In the genomic region with DNA sequence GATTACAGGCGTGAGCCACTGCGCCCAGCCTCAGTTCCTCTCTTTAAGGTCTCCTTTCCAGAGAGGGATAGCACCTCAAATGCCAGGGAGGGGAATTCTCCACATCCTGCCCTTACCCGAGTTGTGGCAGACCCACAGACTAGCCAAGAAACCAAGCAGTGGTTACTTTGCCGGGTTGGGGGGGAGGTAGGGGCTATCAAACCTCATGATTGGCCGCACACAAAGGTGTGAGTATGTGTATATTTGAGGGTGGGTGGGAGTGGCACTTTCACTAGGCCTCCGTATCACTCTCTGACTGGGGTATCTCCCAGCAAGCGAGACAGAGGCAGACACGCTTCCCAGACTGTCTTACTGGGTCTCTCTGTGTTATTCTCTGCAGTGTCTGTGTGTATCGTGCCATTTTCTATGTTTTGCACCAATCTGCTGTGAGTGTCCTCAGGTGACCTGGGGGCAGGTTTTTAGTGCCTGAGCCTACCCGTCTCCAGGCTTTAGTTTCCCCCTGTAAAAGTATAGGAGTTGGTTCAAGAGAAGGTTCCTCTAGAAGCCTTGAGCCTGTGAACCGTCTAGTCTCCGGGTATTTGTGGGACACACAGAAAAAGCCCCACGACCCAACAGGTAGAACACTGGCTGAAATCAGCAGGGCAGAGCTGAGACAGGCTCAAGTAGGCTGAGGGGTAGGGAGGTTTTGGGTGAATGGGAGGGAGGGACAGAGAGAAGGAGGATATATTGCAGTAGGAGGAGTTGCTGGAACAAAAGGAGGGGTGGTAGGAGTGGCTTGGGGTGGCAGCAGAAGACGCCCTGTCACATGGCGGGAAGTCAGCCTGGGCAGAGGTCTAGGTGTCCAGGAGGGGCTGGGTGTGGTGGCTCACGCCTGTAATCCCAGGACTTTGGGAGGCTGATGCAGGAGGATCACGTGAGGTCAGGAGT, we compare ENCODE assay signal across 8 cellular contexts. TPM values are rescaled to one million over a fixed set of nuclear protein-coding genes. Genes with fewer than 3 reads are reported as not detected.
DNase-seq lines count a peak whose midpoint lies in the region; ATAC-seq and TF ChIP-seq lines count a peak whose summit lies in the region.

No MANE protein-coding gene starts in this region.

- H3K9me3 Mint-ChIP-seq in central memory CD8-positive, alpha-beta T cell = no peaks in the 10 kb centered on the region
- H3K9me3 Mint-ChIP-seq in naive B cell = no peaks in the 10 kb centered on the region

- no peaks in the 10 kb centered on the region for H3K27me3 Mint-ChIP-seq in central memory CD8-positive, alpha-beta T cell
- H3K27me3 Mint-ChIP-seq in naive B cell = peaks cover 24 to 55% (median 37%) of the 10 kb centered on the region in 3 donors

- TF ChIP-seq POLR2A in GM18951 (IDR thresholded peaks at IDR 0.05; ENCODE audit: extremely low read depth, insufficient read depth, insufficient read length) = peak; percentile 51

- H3K4me3 Mint-ChIP-seq in central memory CD8-positive, alpha-beta T cell = peak overlapping the region; percentile 44
- no peak overlapping the region for H3K4me3 Mint-ChIP-seq in naive B cell

- peak overlapping the region; percentile 97 for H3K27ac Mint-ChIP-seq in central memory CD8-positive, alpha-beta T cell (ENCODE audit: low read depth)
- peak overlapping the region in 4 of 6 donors; percentile 67 to 93 (median 75) for H3K27ac Mint-ChIP-seq in naive B cell

- DNase-seq in NOMO-1 treated with DMSO at 0.1 percent for 48 hours (lab: John Stamatoyannopoulos, UW; ENCODE audit: unreplicated experiment) (peak; percentile 70), naive B cell (no peak), OCI-M2 (lab: John Stamatoyannopoulos, UW; ENCODE audit: unreplicated experiment) (no peak)
- DNase-seq in central memory CD8-positive, alpha-beta T cell (ENCODE audit: low spot score in 2 of 2) = peak in 1 of 2 donors; percentile 48

- in situ Hi-C loops in GM18951 (cut with MboI; ENCODE audit: low sequenced_read_pairs, unreplicated experiment) = loop anchor here (5.0 kb wide), 1 partner anchor 33 kb away; no protein-coding TSS in a partner anchor

- peak; percentile 37 for ATAC-seq in central memory CD8-positive, alpha-beta T cell (replicated peaks; ENCODE audit: extremely low read depth, poor library complexity, severe bottlenecking)
- ATAC-seq in naive B cell (ENCODE audit: low read depth in 2 of 2) (peak in 1 of 2 donors; percentile 9), GM19452 (IDR thresholded peaks at IDR 0.05; ENCODE audit: unreplicated experiment) (no peak), GM19395 (IDR thresholded peaks at IDR 0.05; ENCODE audit: unreplicated experiment) (no peak), HG03442 (IDR thresholded peaks at IDR 0.05; ENCODE audit: unreplicated experiment) (no peak)

- peaks cover 72% of the 10 kb centered on the region for H3K4me1 Mint-ChIP-seq in central memory CD8-positive, alpha-beta T cell
- peaks cover 11 to 20% (median 14%) of the 10 kb centered on the region in 3 donors for H3K4me1 Mint-ChIP-seq in naive B cell

- peaks cover 66% of the 10 kb centered on the region for H3K36me3 Mint-ChIP-seq in central memory CD8-positive, alpha-beta T cell (ENCODE audit: insufficient read depth)
- no peaks in the 10 kb centered on the region for H3K36me3 Mint-ChIP-seq in naive B cell

RNA-seq across cellular contexts. Expression of a gene that starts 10.3 kb away (rescaled TPM):
- polyA plus RNA-seq in naive B cell (ENCODE audit: low read depth in 6 of 6) = 1 to 10 TPM in 4 of 6 donors, under 1 TPM in 2; 0.33 to 3.0 (median 1.4) TPM

RNA-seq across cellular contexts. Expression of a gene that starts 28.6 kb away (rescaled TPM):
- polyA plus RNA-seq in naive B cell (ENCODE audit: low read depth in 6 of 6) = 10 to 100 TPM; 23.3 to 37.3 (median 29.5) TPM

RNA-seq across cellular contexts. Expression of a gene that starts 42.6 kb away (rescaled TPM):
- polyA plus RNA-seq in naive B cell (ENCODE audit: low read depth in 6 of 6) = under 1 TPM in 2 of 6 donors, not detected in 4; 0.05 to 0.13 TPM
